ENCODE assay signal across 27 cellular contexts in the genomic region with DNA sequence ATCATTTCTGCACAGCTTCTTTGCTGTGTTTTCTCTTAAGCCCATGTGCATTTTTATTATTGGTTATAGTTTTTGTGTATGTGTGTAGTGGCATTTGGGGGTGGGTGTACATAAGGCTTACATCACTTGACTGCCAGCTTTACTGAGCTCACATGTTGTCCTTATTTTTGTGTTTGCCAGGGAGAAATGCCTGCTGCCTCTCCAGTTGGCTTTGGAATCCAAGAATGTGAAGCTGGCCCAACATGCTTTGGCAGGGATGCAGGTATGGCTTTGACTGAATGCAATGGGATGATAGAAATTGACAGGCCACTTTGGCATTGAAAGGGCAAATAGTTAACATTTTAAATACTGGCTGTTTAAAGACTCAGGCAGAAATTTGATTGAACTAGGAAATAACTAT. TPM values are rescaled to one million over a fixed set of nuclear protein-coding genes. Genes with fewer than 3 reads are reported as not detected.
"Had no signal": no experiment of that assay in that cellular context is flagged by ENCODE, and none has a peak within 500 bp of the region (broad histone marks: within the 10 kb centered on the region; RNA-seq: fewer than 3 reads in every experiment).

No MANE protein-coding gene starts in this region.

- ATAC-seq: activated CD8-positive, alpha-beta memory T cell treated with anti-CD3 and anti-CD28 coated beads, Interleukin-2, amount 10 ng/mL, durations not matched to agents 7 days and 5 days; body of pancreas; PC-3; T-helper 17 cell; WTC11 had no signal

- DNase-seq: activated CD4-positive, alpha-beta T cell treated with anti-CD3 and anti-CD28 coated beads, Interleukin-2, amount 10 ng/mL, durations not matched to agents 24 days and 14 days; activated CD4-positive, alpha-beta T cell treated with anti-CD3 and anti-CD28 coated beads, Interleukin-2, amount 50 U/mL, for 48 hours; activated CD4-positive, CD25-positive, alpha-beta regulatory T cell treated with anti-CD3 and anti-CD28 coated beads, Interleukin-2, amount 50 U/mL, for 72 hours; activated CD8-positive, alpha-beta memory T cell treated with anti-CD3 and anti-CD28 coated beads, Interleukin-2, amount 10 ng/mL, durations not matched to agents 7 days and 5 days; activated effector memory CD4-positive, alpha-beta T cell treated with Interleukin-2 at 50 U/mL for 16 hours; activated naive CD4-positive, alpha-beta T cell; activated T-cell treated with anti-CD3 and anti-CD28 coated beads, Interleukin-2, amount 50 U/mL, for 24 hours; aorta; body of pancreas; MV-4-11; NCI-H1092 treated with DMSO at 0.1 percent for 48 hours; NCI-H1417 treated with DMSO at 0.1 percent for 48 hours; NCI-H1694; NCI-H2029; NCI-H2107; NCI-H2171 treated with DMSO at 0.1 percent for 48 hours; NCI-H226; NCI-H524; PC-3; SIG-M5; T-helper 17 cell; T-helper 9 cell had no signal

- H3K9me3 ChIP-seq: body of pancreas had no signal

- H3K27me3 ChIP-seq: body of pancreas had no signal

- H3K4me3 ChIP-seq: body of pancreas had no signal

- H3K27ac ChIP-seq: body of pancreas, KMS-11 had no signal

RNA-seq across cellular contexts. Expression of a gene that starts 11.4 kb away (rescaled TPM):
- total RNA-seq: activated CD4-positive, alpha-beta T cell treated with anti-CD3 and anti-CD28 coated beads, Interleukin-2, amount 10 ng/mL, durations not matched to agents 24 days and 14 days; activated CD8-positive, alpha-beta memory T cell treated with anti-CD3 and anti-CD28 coated beads, Interleukin-2, amount 10 ng/mL, durations not matched to agents 7 days and 5 days; activated T-helper 1 cell treated with anti-CD3 and anti-CD28 coated beads, Interleukin-12 subunit alpha, Interleukin-12 subunit beta, Interleukin-2, Interleukin-4 antibody, amounts not matched to agents 30 ng/mL and 10 ng/mL and 1 ng/mL, durations not matched to agents 14 hours and 24 hours and 36 hours; aorta; body of pancreas; chondrocyte; MCF 10A; PC-3; T-helper 17 cell; WTC11 had no signal
- polyA plus RNA-seq: aorta had no signal
